In the genomic region with DNA sequence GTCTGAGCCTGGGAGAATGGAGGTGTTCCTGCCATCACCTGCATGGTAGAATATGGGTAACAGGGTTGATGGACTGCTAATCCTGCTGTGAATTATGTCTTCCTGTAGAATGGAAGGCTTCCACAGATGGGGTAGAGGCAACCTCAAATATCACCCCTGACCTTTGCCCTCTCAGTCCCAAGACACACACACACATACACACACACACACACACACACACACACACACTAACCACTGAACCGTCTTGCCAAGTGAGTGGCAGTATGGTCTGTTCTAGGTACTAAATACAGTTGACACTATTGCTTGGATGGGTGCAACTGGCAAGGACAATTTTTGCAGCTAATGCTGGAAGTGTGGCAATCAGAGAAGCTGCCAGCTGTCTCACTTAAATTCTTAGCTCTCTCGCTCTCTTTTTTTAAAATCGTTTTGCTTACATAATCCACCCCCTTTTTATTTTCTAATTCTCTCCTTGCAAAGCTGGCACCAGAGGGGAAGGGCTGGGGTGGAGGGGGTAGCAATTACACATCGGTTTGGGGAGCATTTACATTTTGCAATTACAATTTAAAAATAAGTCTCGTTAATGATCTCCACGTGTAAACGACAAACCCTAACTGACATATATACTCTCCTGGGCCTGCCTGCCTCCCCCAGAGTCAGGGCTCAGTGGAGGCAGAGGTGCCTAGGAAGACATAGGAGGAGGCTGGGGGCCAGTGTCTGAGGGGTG, we compare ENCODE assay signal across 28 cellular contexts.
"Had no signal": no experiment of that assay in that cellular context is flagged by ENCODE, and none has a peak within 500 bp of the region (broad histone marks: within the 10 kb centered on the region; RNA-seq: fewer than 3 reads in every experiment).

No MANE protein-coding gene starts in this region.

- H3K4me1 Mint-ChIP-seq: activated T-helper 17 cell treated with anti-CD3 and anti-CD28 coated beads, Interleukin-2, amount 50 U/mL, for 72 hours; central memory CD8-positive, alpha-beta T cell had no signal

- H3K4me3 Mint-ChIP-seq: activated CD8-positive, alpha-beta T cell treated with anti-CD3 and anti-CD28 coated beads for 36 hours; activated T-cell treated with anti-CD3 and anti-CD28 coated beads, Interleukin-2, amount 50 U/mL, for 4 hours; activated T-helper 17 cell treated with anti-CD3 and anti-CD28 coated beads, Interleukin-2, amount 50 U/mL, for 72 hours; central memory CD8-positive, alpha-beta T cell; effector memory CD8-positive, alpha-beta T cell; mesothelial cell of epicardium; naive thymus-derived CD4-positive, alpha-beta T cell; stimulated activated effector memory CD8-positive, alpha-beta T cell treated with anti-CD3 and anti-CD28 coated beads, Interleukin-12 subunit alpha, Interleukin-12 subunit beta, amount 100 ng/mL, for 72 hours; stimulated activated naive CD8-positive, alpha-beta T cell treated with anti-CD3 and anti-CD28 coated beads, Interleukin-15, Interleukin-2, amounts not matched to agents 100 ng/mL and 50 ng/mL, for 24 hours; WTC11 had no signal

- H3K27ac Mint-ChIP-seq: activated CD8-positive, alpha-beta T cell treated with anti-CD3 and anti-CD28 coated beads for 36 hours; activated T-helper 17 cell treated with anti-CD3 and anti-CD28 coated beads, Interleukin-2, amount 50 U/mL, for 72 hours; effector memory CD8-positive, alpha-beta T cell; mesothelial cell of epicardium; stimulated activated effector memory CD8-positive, alpha-beta T cell treated with anti-CD3 and anti-CD28 coated beads, Interleukin-12 subunit alpha, Interleukin-12 subunit beta, amount 100 ng/mL, for 72 hours; stimulated activated naive CD8-positive, alpha-beta T cell treated with anti-CD3 and anti-CD28 coated beads, Interleukin-15, Interleukin-2, amounts not matched to agents 100 ng/mL and 50 ng/mL, for 24 hours; WTC11 had no signal

- H3K36me3 ChIP-seq: breast epithelium, colonic mucosa, gastrocnemius medialis, right lobe of liver had no signal

- H3K9me3 Mint-ChIP-seq: activated CD8-positive, alpha-beta T cell treated with anti-CD3 and anti-CD28 coated beads for 36 hours; activated T-cell treated with anti-CD3 and anti-CD28 coated beads, Interleukin-2, amount 50 U/mL, for 4 hours; activated T-helper 17 cell treated with anti-CD3 and anti-CD28 coated beads, Interleukin-2, amount 50 U/mL, for 72 hours; central memory CD8-positive, alpha-beta T cell; effector memory CD8-positive, alpha-beta T cell; mesothelial cell of epicardium; naive thymus-derived CD4-positive, alpha-beta T cell; stimulated activated effector memory CD8-positive, alpha-beta T cell treated with anti-CD3 and anti-CD28 coated beads, Interleukin-12 subunit alpha, Interleukin-12 subunit beta, amount 100 ng/mL, for 72 hours; stimulated activated naive CD8-positive, alpha-beta T cell treated with anti-CD3 and anti-CD28 coated beads, Interleukin-15, Interleukin-2, amounts not matched to agents 100 ng/mL and 50 ng/mL, for 24 hours; WTC11 had no signal

- H3K27ac ChIP-seq: breast epithelium, colonic mucosa, gastrocnemius medialis, right lobe of liver, skin epidermis, tibial nerve had no signal

- DNase-seq: activated CD4-positive, alpha-beta T cell treated with anti-CD3 and anti-CD28 coated beads for 1 hour; activated CD4-positive, alpha-beta T cell treated with anti-CD3 and anti-CD28 coated beads, Interleukin-2, amount 50 U/mL, for 1 hour; activated CD8-positive, alpha-beta T cell treated with anti-CD3 and anti-CD28 coated beads for 36 hours; activated gamma-delta T cell treated with Interleukin-2 at 50 U/mL for 16 hours; activated naive CD4-positive, alpha-beta T cell treated with anti-CD3 and anti-CD28 coated beads, Interleukin-2, amount 50 U/mL, for 16 hours; activated T-cell treated with anti-CD3 and anti-CD28 coated beads, Interleukin-2, amount 50 U/mL, for 4 hours; amniotic stem cell; colonic mucosa; effector memory CD8-positive, alpha-beta T cell; erythroblast; gastrocnemius medialis; glutamatergic neuron; islet precursor cell; mammary epithelial cell; naive thymus-derived CD4-positive, alpha-beta T cell; right lobe of liver; stimulated activated CD4-positive, alpha-beta T cell treated with anti-CD3 and anti-CD28 coated beads, Interleukin-4, amount 100 ng/mL, for 24 hours; substantia nigra; T-helper 2 cell had no signal

- H3K9me3 ChIP-seq: breast epithelium, colonic mucosa, gastrocnemius medialis, right lobe of liver, tibial nerve had no signal

- H3K4me1 ChIP-seq: breast epithelium, colonic mucosa, right lobe of liver had no signal

- H3K27me3 ChIP-seq: breast epithelium, colonic mucosa, gastrocnemius medialis, right lobe of liver, tibial nerve had no signal

- ATAC-seq: activated CD8-positive, alpha-beta T cell treated with anti-CD3 and anti-CD28 coated beads for 36 hours; activated T-cell treated with anti-CD3 and anti-CD28 coated beads, Interleukin-2, amount 50 U/mL, for 4 hours; activated T-helper 17 cell treated with anti-CD3 and anti-CD28 coated beads, Interleukin-2, amount 50 U/mL, for 72 hours; effector memory CD8-positive, alpha-beta T cell; gastrocnemius medialis; naive thymus-derived CD4-positive, alpha-beta T cell; right lobe of liver; stimulated activated effector memory CD8-positive, alpha-beta T cell treated with anti-CD3 and anti-CD28 coated beads, Interleukin-12 subunit alpha, Interleukin-12 subunit beta, amount 100 ng/mL, for 72 hours; WTC11 had no signal

- H3K4me3 ChIP-seq: breast epithelium, colonic mucosa, gastrocnemius medialis, right lobe of liver, skin epidermis, tibial nerve had no signal

- H3K36me3 Mint-ChIP-seq: naive thymus-derived CD4-positive, alpha-beta T cell; stimulated activated effector memory CD8-positive, alpha-beta T cell treated with anti-CD3 and anti-CD28 coated beads, Interleukin-12 subunit alpha, Interleukin-12 subunit beta, amount 100 ng/mL, for 72 hours; WTC11 had no signal
